Comparison of ENCODE assay signal across 19 cellular contexts in genomic region chr1:247435026-247435770, GRCh38. TPM values are rescaled to one million over a fixed set of nuclear protein-coding genes. Genes with fewer than 3 reads are reported as not detected.
A peak's percentile ranks its signal among the peaks of the same experiment; 100 is the strongest.
DNase-seq lines count a peak whose midpoint lies in the region; ATAC-seq and TF ChIP-seq lines count a peak whose summit lies in the region.
"Had no signal": no experiment of that assay in that cellular context is flagged by ENCODE, and none has a peak within 500 bp of the region (broad histone marks: within the 10 kb centered on the region; RNA-seq: fewer than 3 reads in every experiment).

No MANE protein-coding gene starts in this region.

- intact Hi-C loops in naive thymus-derived CD4-positive, alpha-beta T cell (cut with micrococcal nuclease) = no loop called here

- no peak for TF ChIP-seq CTCF in hepatocyte (IDR thresholded peaks at IDR 0.05; ENCODE audit: poor library complexity)

- CTCF ChIA-PET in naive thymus-derived CD4-positive, alpha-beta T cell (lab: Charles Lee) = interaction anchor here (0.9 to 1.2 kb wide), 2 partner anchors 45 to 63 kb away, joined by 3 to 5 read pairs; no protein-coding TSS in a partner anchor

- WGBS in hepatocyte (ENCODE audit: low lambda C conversion rate, missing lambda C conversion rate) = 80% methylated on average over 13 of the region's 13 CpGs

- H4K20me1 ChIP-seq in hepatocyte (ENCODE audit: insufficient read depth, poor library complexity, severe bottlenecking) = no peaks in the 10 kb centered on the region

- no peak overlapping the region for H3K4me3 Mint-ChIP-seq in naive thymus-derived CD4-positive, alpha-beta T cell
- H3K4me3 Mint-ChIP-seq: activated CD4-positive, alpha-beta T cell treated with anti-CD3 and anti-CD28 coated beads for 36 hours; neural progenitor cell; stimulated activated effector memory CD8-positive, alpha-beta T cell treated with anti-CD3 and anti-CD28 coated beads, Interleukin-12 subunit alpha, Interleukin-12 subunit beta, amount 100 ng/mL, for 72 hours had no signal

- peaks cover 0 to 27% (median 4%) of the 10 kb centered on the region in 7 donors for H3K4me1 Mint-ChIP-seq in naive thymus-derived CD4-positive, alpha-beta T cell
- H3K4me1 Mint-ChIP-seq: neural progenitor cell had no signal

- POLR2A ChIA-PET in naive thymus-derived CD4-positive, alpha-beta T cell (lab: Charles Lee) = no interaction called here

- H3K27me3 ChIP-seq in naive thymus-derived CD4-positive, alpha-beta T cell (ENCODE audit: control insufficient read depth in 2 of 2, insufficient read depth in 2 of 2, low read length in 2 of 2) = no peaks in the 10 kb centered on the region
- H3K27me3 ChIP-seq in hepatocyte = no peaks in the 10 kb centered on the region
- H3K27me3 ChIP-seq: cardiac muscle cell, neural progenitor cell had no signal

- no peaks in the 10 kb centered on the region for H3K4me1 ChIP-seq in naive thymus-derived CD4-positive, alpha-beta T cell (ENCODE audit: control insufficient read depth in 2 of 2, insufficient read depth in 2 of 2, low read length in 2 of 2)
- H3K4me1 ChIP-seq in hepatocyte (ENCODE audit: insufficient read depth) = no peaks in the 10 kb centered on the region
- H3K4me1 ChIP-seq: neural progenitor cell had no signal

- peaks cover 0 to 15% (median 0%) of the 10 kb centered on the region in 3 experiments for H3K36me3 ChIP-seq in naive thymus-derived CD4-positive, alpha-beta T cell (ENCODE audit: control insufficient read depth in 2 of 3, insufficient read depth in 3 of 3, low read length in 3 of 3)
- H3K36me3 ChIP-seq in hepatocyte (replicated peaks; ENCODE audit: insufficient read depth, low read depth) = no peaks in the 10 kb centered on the region
- H3K36me3 ChIP-seq: cardiac muscle cell, neural progenitor cell, thoracic aorta had no signal

- H3K27ac Mint-ChIP-seq in naive thymus-derived CD4-positive, alpha-beta T cell = no peak overlapping the region
- H3K27ac Mint-ChIP-seq: activated CD4-positive, alpha-beta T cell treated with anti-CD3 and anti-CD28 coated beads for 36 hours; neural progenitor cell; stimulated activated effector memory CD8-positive, alpha-beta T cell treated with anti-CD3 and anti-CD28 coated beads, Interleukin-12 subunit alpha, Interleukin-12 subunit beta, amount 100 ng/mL, for 72 hours had no signal

- H3K27me3 Mint-ChIP-seq in naive thymus-derived CD4-positive, alpha-beta T cell = no peaks in the 10 kb centered on the region
- H3K27me3 Mint-ChIP-seq: activated CD4-positive, alpha-beta T cell treated with anti-CD3 and anti-CD28 coated beads for 36 hours had no signal

- no peak overlapping the region for H3K27ac ChIP-seq in naive thymus-derived CD4-positive, alpha-beta T cell (ENCODE audit: low read depth, low read length)
- no peak overlapping the region for H3K27ac ChIP-seq in hepatocyte
- H3K27ac ChIP-seq: cardiac muscle cell, neural progenitor cell, thoracic aorta had no signal

- no peaks in the 10 kb centered on the region for H3K79me2 ChIP-seq in hepatocyte

- DNase-seq in NOMO-1 treated with DMSO at 0.1 percent for 48 hours (lab: John Stamatoyannopoulos, UW; ENCODE audit: unreplicated experiment) (peak; percentile 95), hepatocyte (ENCODE audit: low spot score) (no peak), RKO (ENCODE audit: low spot score) (no peak)
- DNase-seq in naive thymus-derived CD4-positive, alpha-beta T cell = no peak
- DNase-seq in activated effector memory CD4-positive, alpha-beta T cell treated with anti-CD3 and anti-CD28 coated beads, Interleukin-2, amount 50 U/mL, for 16 hours = no peak
- DNase-seq: activated CD4-positive, alpha-beta T cell treated with anti-CD3 and anti-CD28 coated beads for 36 hours; erythroblast; left colon; retina; stimulated activated CD4-positive, alpha-beta T cell treated with anti-CD3 and anti-CD28 coated beads, Interleukin-12 subunit alpha, Interleukin-12 subunit beta, amount 100 ng/mL, for 4 hours; T1000 had no signal

- no peaks in the 10 kb centered on the region for H3K9me2 ChIP-seq in hepatocyte (replicated peaks; ENCODE audit: insufficient read depth)

- H3K36me3 Mint-ChIP-seq in naive thymus-derived CD4-positive, alpha-beta T cell = peaks cover 0 to 69% (median 40%) of the 10 kb centered on the region in 5 donors
- H3K36me3 Mint-ChIP-seq: neural progenitor cell; stimulated activated effector memory CD8-positive, alpha-beta T cell treated with anti-CD3 and anti-CD28 coated beads, Interleukin-12 subunit alpha, Interleukin-12 subunit beta, amount 100 ng/mL, for 72 hours had no signal

- H3K4me2 ChIP-seq in hepatocyte = no peak overlapping the region
- H3K4me2 ChIP-seq: neural progenitor cell had no signal

- no peak overlapping the region for H2AFZ ChIP-seq in hepatocyte
- H2AFZ ChIP-seq: neural progenitor cell had no signal

- peak; percentile 30 for ATAC-seq in GM18868 (IDR thresholded peaks at IDR 0.05; ENCODE audit: unreplicated experiment)
- peak; percentile 28 for ATAC-seq in HG02885 (IDR thresholded peaks at IDR 0.05; ENCODE audit: poor library complexity, unreplicated experiment)
- peak; percentile 53 for ATAC-seq in naive thymus-derived CD4-positive, alpha-beta T cell
- ATAC-seq in GM21367 (IDR thresholded peaks at IDR 0.05; ENCODE audit: unreplicated experiment) = no peak
- ATAC-seq: activated CD4-positive, alpha-beta T cell treated with anti-CD3 and anti-CD28 coated beads for 36 hours; left colon; stimulated activated effector memory CD8-positive, alpha-beta T cell treated with anti-CD3 and anti-CD28 coated beads, Interleukin-12 subunit alpha, Interleukin-12 subunit beta, amount 100 ng/mL, for 72 hours had no signal

- peaks cover 0 to 2% (median 0%) of the 10 kb centered on the region in 11 donors for H3K9me3 Mint-ChIP-seq in naive thymus-derived CD4-positive, alpha-beta T cell
- H3K9me3 Mint-ChIP-seq: stimulated activated effector memory CD8-positive, alpha-beta T cell treated with anti-CD3 and anti-CD28 coated beads, Interleukin-12 subunit alpha, Interleukin-12 subunit beta, amount 100 ng/mL, for 72 hours had no signal

- H3K4me3 ChIP-seq in naive thymus-derived CD4-positive, alpha-beta T cell (ENCODE audit: low read length) = no peak overlapping the region
- H3K4me3 ChIP-seq in hepatocyte = no peak overlapping the region
- H3K4me3 ChIP-seq: cardiac muscle cell, neural progenitor cell, thoracic aorta had no signal

- no peaks in the 10 kb centered on the region for H3K9me3 ChIP-seq in naive thymus-derived CD4-positive, alpha-beta T cell (ENCODE audit: control insufficient read depth in 2 of 3, low read length in 3 of 3)
- H3K9me3 ChIP-seq in hepatocyte (ENCODE audit: low read depth) = no peaks in the 10 kb centered on the region
- H3K9me3 ChIP-seq: thoracic aorta had no signal

RNA-seq across cellular contexts. Expression of gene NLRP3, which starts 19.2 kb away (rescaled TPM):
- total RNA-seq in naive thymus-derived CD4-positive, alpha-beta T cell = 10 to 100 TPM in 2 of 5 experiments, 1 to 10 TPM in 2, under 1 TPM in 1; 0.70 to 90.6 (median 4.6) TPM
- 1 to 10 TPM; 1.4 to 4.6 TPM for polyA plus RNA-seq in naive thymus-derived CD4-positive, alpha-beta T cell
- total RNA-seq in hepatocyte = 0.13 and 0.20 TPM in 2 replicates
- not detected in 2 replicates for polyA plus RNA-seq in hepatocyte
- polyA plus RNA-seq: cardiac muscle cell had no signal

RNA-seq across cellular contexts. Expression of gene OR2B11, which starts 22.7 kb away (rescaled TPM):
- not detected for total RNA-seq in naive thymus-derived CD4-positive, alpha-beta T cell
- polyA plus RNA-seq in naive thymus-derived CD4-positive, alpha-beta T cell = under 1 TPM in 1 of 2 donors, not detected in 1; 0.12 TPM
- not detected in 2 replicates for total RNA-seq in hepatocyte
- not detected in 2 replicates for polyA plus RNA-seq in hepatocyte
- total RNA-seq: activated CD4-positive, alpha-beta T cell treated with anti-CD3 and anti-CD28 coated beads for 36 hours; cardiac muscle cell; left colon; LHCN-M2; thoracic aorta had no signal
- polyA plus RNA-seq: cardiac muscle cell had no signal
